Comparison of ENCODE assay signal across 28 cellular contexts in genomic region chr12:94416613-94417012, GRCh38.
"Had no signal": no experiment of that assay in that cellular context is flagged by ENCODE, and none has a peak within 500 bp of the region (broad histone marks: within the 10 kb centered on the region; RNA-seq: fewer than 3 reads in every experiment).

No MANE protein-coding gene starts in this region.

- H3K9me3 ChIP-seq: ovary, prostate gland, thyroid gland, vagina had no signal

- H3K79me2 ChIP-seq: hepatocyte had no signal

- H3K4me2 ChIP-seq: hepatocyte, smooth muscle cell had no signal

- H3K27me3 ChIP-seq: gastroesophageal sphincter, hepatocyte, ovary, stomach, thyroid gland, upper lobe of left lung, vagina had no signal

- H3K4me3 ChIP-seq: gastroesophageal sphincter, hepatocyte, ovary, prostate gland, smooth muscle cell, stomach, thyroid gland, upper lobe of left lung, vagina had no signal

- DNase-seq: activated B cell treated with CpG ODN at 0.5 μM for 24 hours; activated CD4-positive, alpha-beta T cell treated with anti-CD3 and anti-CD28 coated beads, Interleukin-2, amount 50 U/mL, for 1 hour; activated CD8-positive, alpha-beta T cell treated with anti-CD3 and anti-CD28 coated beads for 36 hours; activated gamma-delta T cell treated with Interleukin-2 at 50 U/mL for 16 hours; activated naive CD8-positive, alpha-beta T cell treated with anti-CD3 and anti-CD28 coated beads, Interleukin-2, amount 50 U/mL, for 24 hours; activated T-cell treated with anti-CD3 and anti-CD28 coated beads, Interleukin-2, amount 50 U/mL, for 4 hours; amygdala; caudate nucleus; cortex of kidney; effector memory CD8-positive, alpha-beta T cell; immature natural killer cell; kidney; left colon; mammary epithelial cell; ovary; stimulated activated CD4-positive, alpha-beta T cell treated with anti-CD3 and anti-CD28 coated beads, Interleukin-2, amount 100 ng/mL, for 24 hours; stimulated activated naive B cell treated with anti-CD40 and anti-IgM and Interleukin-4, amounts not matched to agents 10 μg/mL and 1 μg/mL and 100 μg/mL, for 72 hours; stomach; thyroid gland; upper lobe of left lung had no signal

- H3K4me1 Mint-ChIP-seq: activated T-helper 17 cell treated with anti-CD3 and anti-CD28 coated beads, Interleukin-2, amount 50 U/mL, for 72 hours; immature natural killer cell had no signal

- H3K4me3 Mint-ChIP-seq: activated B cell treated with CpG ODN at 0.5 μM for 24 hours; activated CD8-positive, alpha-beta T cell treated with anti-CD3 and anti-CD28 coated beads for 36 hours; activated naive CD4-positive, alpha-beta T cell treated with anti-CD3 and anti-CD28 coated beads, Interleukin-2, amount 50 U/mL, for 24 hours; activated naive CD8-positive, alpha-beta T cell treated with anti-CD3 and anti-CD28 coated beads, Interleukin-2, amount 50 U/mL, for 24 hours; activated T-cell treated with anti-CD3 and anti-CD28 coated beads, Interleukin-2, amount 50 U/mL, for 4 hours; activated T-helper 17 cell treated with anti-CD3 and anti-CD28 coated beads, Interleukin-2, amount 50 U/mL, for 72 hours; effector memory CD8-positive, alpha-beta T cell; immature natural killer cell; natural killer cell treated with Interleukin-12 subunit alpha and Interleukin-12 subunit beta and Interleukin-15 and Interleukin-18, amount 100 ng/mL, for 72 hours; stimulated activated naive B cell treated with anti-CD40 and anti-IgM and Interleukin-4, amounts not matched to agents 10 μg/mL and 1 μg/mL and 100 μg/mL, for 72 hours had no signal

- H3K4me1 ChIP-seq: gastroesophageal sphincter, prostate gland, stomach, thyroid gland, upper lobe of left lung, vagina had no signal

- ATAC-seq: activated CD8-positive, alpha-beta T cell treated with anti-CD3 and anti-CD28 coated beads for 36 hours; activated naive CD8-positive, alpha-beta T cell treated with anti-CD3 and anti-CD28 coated beads, Interleukin-2, amount 50 U/mL, for 24 hours; activated T-cell treated with anti-CD3 and anti-CD28 coated beads, Interleukin-2, amount 50 U/mL, for 4 hours; activated T-helper 17 cell treated with anti-CD3 and anti-CD28 coated beads, Interleukin-2, amount 50 U/mL, for 72 hours; effector memory CD8-positive, alpha-beta T cell; gastroesophageal sphincter; left colon; natural killer cell treated with Interleukin-12 subunit alpha and Interleukin-12 subunit beta and Interleukin-15 and Interleukin-18, amount 100 ng/mL, for 72 hours; stimulated activated naive B cell treated with anti-CD40 and anti-IgM and Interleukin-4, amounts not matched to agents 10 μg/mL and 1 μg/mL and 100 μg/mL, for 72 hours had no signal

- H3K27ac Mint-ChIP-seq: activated B cell treated with CpG ODN at 0.5 μM for 24 hours; activated CD8-positive, alpha-beta T cell treated with anti-CD3 and anti-CD28 coated beads for 36 hours; activated naive CD4-positive, alpha-beta T cell treated with anti-CD3 and anti-CD28 coated beads, Interleukin-2, amount 50 U/mL, for 24 hours; activated naive CD8-positive, alpha-beta T cell treated with anti-CD3 and anti-CD28 coated beads, Interleukin-2, amount 50 U/mL, for 24 hours; activated T-helper 17 cell treated with anti-CD3 and anti-CD28 coated beads, Interleukin-2, amount 50 U/mL, for 72 hours; effector memory CD8-positive, alpha-beta T cell; natural killer cell treated with Interleukin-12 subunit alpha and Interleukin-12 subunit beta and Interleukin-15 and Interleukin-18, amount 100 ng/mL, for 72 hours; stimulated activated naive B cell treated with anti-CD40 and anti-IgM and Interleukin-4, amounts not matched to agents 10 μg/mL and 1 μg/mL and 100 μg/mL, for 72 hours had no signal

- H3K36me3 ChIP-seq: gastroesophageal sphincter, ovary, prostate gland, stomach, thyroid gland, upper lobe of left lung, vagina had no signal

- H3K27ac ChIP-seq: gastroesophageal sphincter, hepatocyte, ovary, prostate gland, stomach, thyroid gland, upper lobe of left lung, vagina had no signal

- H3K27me3 Mint-ChIP-seq: activated B cell treated with CpG ODN at 0.5 μM for 24 hours; activated CD8-positive, alpha-beta T cell treated with anti-CD3 and anti-CD28 coated beads for 36 hours; activated naive CD4-positive, alpha-beta T cell treated with anti-CD3 and anti-CD28 coated beads, Interleukin-2, amount 50 U/mL, for 24 hours; activated naive CD8-positive, alpha-beta T cell treated with anti-CD3 and anti-CD28 coated beads, Interleukin-2, amount 50 U/mL, for 24 hours; activated T-helper 17 cell treated with anti-CD3 and anti-CD28 coated beads, Interleukin-2, amount 50 U/mL, for 72 hours; effector memory CD8-positive, alpha-beta T cell; natural killer cell treated with Interleukin-12 subunit alpha and Interleukin-12 subunit beta and Interleukin-15 and Interleukin-18, amount 100 ng/mL, for 72 hours; stimulated activated naive B cell treated with anti-CD40 and anti-IgM and Interleukin-4, amounts not matched to agents 10 μg/mL and 1 μg/mL and 100 μg/mL, for 72 hours had no signal

- H2AFZ ChIP-seq: hepatocyte had no signal

- H3K9me3 Mint-ChIP-seq: activated T-helper 17 cell treated with anti-CD3 and anti-CD28 coated beads, Interleukin-2, amount 50 U/mL, for 72 hours; natural killer cell treated with Interleukin-12 subunit alpha and Interleukin-12 subunit beta and Interleukin-15 and Interleukin-18, amount 100 ng/mL, for 72 hours had no signal
